12 cellular contexts compared by ENCODE assay signal in genomic region chr11:18704698-18705097, GRCh38. TPM values are rescaled to one million over a fixed set of nuclear protein-coding genes. Genes with fewer than 3 reads are reported as not detected.
A peak's percentile ranks its signal among the peaks of the same experiment; 100 is the strongest.
DNase-seq lines count a peak whose midpoint lies in the region; ATAC-seq and TF ChIP-seq lines count a peak whose summit lies in the region.
"Had no signal": no experiment of that assay in that cellular context is flagged by ENCODE, and none has a peak within 500 bp of the region (broad histone marks: within the 10 kb centered on the region; RNA-seq: fewer than 3 reads in every experiment).

No MANE protein-coding gene starts in this region.

- H3K27ac ChIP-seq in CD8-positive, alpha-beta memory T cell (ENCODE audit: low read depth, low read length) = no peak overlapping the region

- DNase-seq in CD8-positive, alpha-beta memory T cell = no peak
- DNase-seq in NCI-H2029 treated with DMSO at 0.1 percent for 48 hours (lab: John Stamatoyannopoulos, UW) (peak; percentile 48), choroid plexus epithelial cell (ENCODE audit: low read depth) (peak; percentile 10), naive B cell (no peak), epidermal melanocyte (ENCODE audit: insufficient read length, low spot score) (no peak), HEK293T (ENCODE audit: extremely low spot score) (no peak)
- DNase-seq: NCI-H1092, NCI-H446 treated with DMSO at 0.1 percent for 48 hours, OCI-M1 had no signal

- peaks cover 11% of the 10 kb centered on the region for H3K4me1 ChIP-seq in CD8-positive, alpha-beta memory T cell (ENCODE audit: insufficient read depth, low read length)

- H3K36me3 Mint-ChIP-seq in CD8-positive, alpha-beta memory T cell = peaks cover 2 to 4% (median 2%) of the 10 kb centered on the region in 3 donors
- peaks cover 0 to 8% of the 10 kb centered on the region in 2 donors for H3K36me3 Mint-ChIP-seq in naive B cell

- peak overlapping the region in 3 of 8 donors; percentile 15 to 79 (median 47) for H3K27ac Mint-ChIP-seq in CD8-positive, alpha-beta memory T cell
- peak overlapping the region in 1 of 6 donors; percentile 99 for H3K27ac Mint-ChIP-seq in naive B cell

- H3K36me3 ChIP-seq in CD8-positive, alpha-beta memory T cell (ENCODE audit: insufficient read depth, low read length) = no peaks in the 10 kb centered on the region

- H3K27me3 Mint-ChIP-seq in CD8-positive, alpha-beta memory T cell = peaks cover 0 to 1% of the 10 kb centered on the region in 2 donors
- H3K27me3 Mint-ChIP-seq in naive B cell = peaks cover 0 to 36% (median 4%) of the 10 kb centered on the region in 3 donors

- ATAC-seq in naive B cell (ENCODE audit: low read depth in 2 of 2) (no peak), HG02973 (IDR thresholded peaks at IDR 0.05; ENCODE audit: unreplicated experiment) (no peak)

- CTCF ChIA-PET in CD8-positive, alpha-beta memory T cell (lab: Charles Lee) = interaction anchor here (0.8 to 7.4 kb wide), 6 partner anchors 10 to 311 kb away, joined by 3 to 44 read pairs (median 3); partner anchors contain the start of gene LDHA
- CTCF ChIA-PET in HEK293T (lab: Yijun Ruan, JAX) = interaction anchor here (1.1 to 1.4 kb wide), 2 partner anchors 17 to 27 kb away, joined by 3 to 5 read pairs; no protein-coding TSS in a partner anchor

- TF ChIP-seq CTCF in choroid plexus epithelial cell (conservative IDR thresholded peaks at IDR 0.05; ENCODE audit: low read depth, low read length) = no peak

- POLR2A ChIA-PET in CD8-positive, alpha-beta memory T cell (lab: Charles Lee) = no interaction called here
- POLR2A ChIA-PET in HEK293T (lab: Yijun Ruan, JAX) = interaction anchor here (1.4 kb wide), 2 partner anchors 16 to 178 kb away, joined by 3 to 7 read pairs; partner anchors contain the start of gene TSG101

- H3K9me3 ChIP-seq in CD8-positive, alpha-beta memory T cell (ENCODE audit: low read length) = no peaks in the 10 kb centered on the region

- peak overlapping the region in 6 of 7 donors; percentile 19 to 93 (median 64) for H3K4me3 Mint-ChIP-seq in CD8-positive, alpha-beta memory T cell
- H3K4me3 Mint-ChIP-seq in naive B cell = peak overlapping the region in 7 of 8 donors; percentile 76 to 96 (median 89)

- H3K9me3 Mint-ChIP-seq in CD8-positive, alpha-beta memory T cell = no peaks in the 10 kb centered on the region
- no peaks in the 10 kb centered on the region for H3K9me3 Mint-ChIP-seq in naive B cell
- H3K9me3 Mint-ChIP-seq: stimulated activated naive CD8-positive, alpha-beta T cell treated with anti-CD3 and anti-CD28 coated beads, Interleukin-15, Interleukin-2, amounts not matched to agents 100 ng/mL and 50 ng/mL, for 24 hours had no signal

- no peaks in the 10 kb centered on the region for H3K27me3 ChIP-seq in CD8-positive, alpha-beta memory T cell (ENCODE audit: insufficient read depth, low read length, poor library complexity, severe bottlenecking)

- peaks cover 18 to 38% (median 22%) of the 10 kb centered on the region in 3 donors for H3K4me1 Mint-ChIP-seq in CD8-positive, alpha-beta memory T cell
- H3K4me1 Mint-ChIP-seq in naive B cell = peaks cover 22 to 40% (median 31%) of the 10 kb centered on the region in 3 donors

- no peak overlapping the region for H3K4me3 ChIP-seq in CD8-positive, alpha-beta memory T cell (ENCODE audit: low read length)
- no peak overlapping the region for H3K4me3 ChIP-seq in choroid plexus epithelial cell (ENCODE audit: low read depth, low read length)

TF ChIP-seq in HEK293T, 16 proteins besides CTCF, POLR2A, EP300 and RAD21:
- no peak for TF ChIP-seq ARNT (IDR thresholded peaks at IDR 0.05)
- TF ChIP-seq ELF4 (IDR thresholded peaks at IDR 0.05) = no peak
- no peak for TF ChIP-seq L3MBTL2 (conservative IDR thresholded peaks at IDR 0.05)
- no peak for TF ChIP-seq FOXK2 (IDR thresholded peaks at IDR 0.05)
- TF ChIP-seq ZNF384 (IDR thresholded peaks at IDR 0.05) = no peak
- TF ChIP-seq FOXM1 (IDR thresholded peaks at IDR 0.05; ENCODE audit: borderline replicate concordance) = no peak
- no peak for TF ChIP-seq TARDBP (IDR thresholded peaks at IDR 0.05)
- no peak for TF ChIP-seq SUZ12 (IDR thresholded peaks at IDR 0.05)
- no peak for TF ChIP-seq BHLHE40 (IDR thresholded peaks at IDR 0.05; ENCODE audit: borderline replicate concordance)
- no peak for TF ChIP-seq LEF1 (IDR thresholded peaks at IDR 0.05; ENCODE audit: borderline replicate concordance)
- TF ChIP-seq FOXA1 (IDR thresholded peaks at IDR 0.05) = no peak
- no peak for TF ChIP-seq HDGF (IDR thresholded peaks at IDR 0.05; ENCODE audit: borderline replicate concordance)
- no peak for TF ChIP-seq CTBP1 (IDR thresholded peaks at IDR 0.05; ENCODE audit: borderline replicate concordance)
- no peak for TF ChIP-seq PKNOX1 (IDR thresholded peaks at IDR 0.05)
- TF ChIP-seq SP1 (IDR thresholded peaks at IDR 0.05) = no peak
- TF ChIP-seq NFRKB (IDR thresholded peaks at IDR 0.05) = no peak

RNA-seq across cellular contexts. Expression of gene TMEM86A, which starts 6.1 kb away (rescaled TPM):
- 1 to 10 TPM; 1.0 to 1.3 TPM for total RNA-seq in CD8-positive, alpha-beta memory T cell
- 0.54 TPM for polyA plus RNA-seq in CD8-positive, alpha-beta memory T cell
- polyA plus RNA-seq in naive B cell (ENCODE audit: low read depth in 6 of 6) = 1 to 10 TPM in 1 of 6 donors, under 1 TPM in 4, not detected in 1; 0.45 to 1.1 (median 0.81) TPM

RNA-seq across cellular contexts. Expression of gene IGSF22, which starts 21.3 kb away (rescaled TPM):
- total RNA-seq in CD8-positive, alpha-beta memory T cell = under 1 TPM; 0.20 to 0.33 TPM
- 6.1 TPM for polyA plus RNA-seq in CD8-positive, alpha-beta memory T cell
- polyA plus RNA-seq in naive B cell (ENCODE audit: low read depth in 6 of 6) = 1 to 10 TPM; 1.8 to 3.9 (median 2.9) TPM
- total RNA-seq: osteocyte had no signal

Comparison
In these comparisons a context has a peak if more than half of its experiments do, and no peak if none do; other contexts are left out.
1. DNase-seq: peak in NCI-H2029 treated with DMSO at 0.1 percent for 48 hours (single experiment) and choroid plexus epithelial cell (single experiment); none in CD8-positive, alpha-beta memory T cell (0 of 5), naive B cell (single experiment), epidermal melanocyte (single experiment) and HEK293T (single experiment).